Comparison of ENCODE assay signal across 22 cellular contexts in genomic region chr5:112974901-112975300, GRCh38. TPM values are rescaled to one million over a fixed set of nuclear protein-coding genes. Genes with fewer than 3 reads are reported as not detected.
DNase-seq lines count a peak whose midpoint lies in the region; ATAC-seq, FAIRE-seq and TF ChIP-seq lines count a peak whose summit lies in the region.
"Had no signal": no experiment of that assay in that cellular context is flagged by ENCODE, and none has a peak within 500 bp of the region (broad histone marks: within the 10 kb centered on the region; RNA-seq: fewer than 3 reads in every experiment).

No MANE protein-coding gene starts in this region.

- no peak for ATAC-seq in activated T-cell treated with anti-CD3 and anti-CD28 coated beads, Interleukin-2, amount 50 U/mL, for 72 hours (replicated peaks in 1 of 2)
- no peak for ATAC-seq in Panc1
- no peak for ATAC-seq in stimulated activated memory B cell treated with anti-CD40 and anti-IgM and Interleukin-4, amounts not matched to agents 10 μg/mL and 1 μg/mL and 100 μg/mL, for 72 hours
- no peak for ATAC-seq in GM19395 (IDR thresholded peaks at IDR 0.05; ENCODE audit: unreplicated experiment)

- H3K27me3 ChIP-seq in Panc1 (ENCODE audit: control insufficient read depth, insufficient read depth, low read length) (no peaks in the 10 kb centered on the region), endothelial cell of umbilical vein (ENCODE audit: control insufficient read depth in 2 of 2, insufficient read depth in 2 of 2, low read length in 2 of 2) (no peaks in the 10 kb centered on the region)
- H3K27me3 ChIP-seq: uterus had no signal

- TF ChIP-seq CTCF in Panc1 (IDR thresholded peaks at IDR 0.05) (no peak), endothelial cell of umbilical vein (IDR thresholded peaks at IDR 0.05; ENCODE audit: extremely low read depth in 1 of 2, insufficient read depth in 1 of 2, low read depth in 1 of 2, low read length in 2 of 2) (no peak)

- dilution Hi-C loops in endothelial cell of umbilical vein (cut with MboI; ENCODE audit: extremely low pct_ligation_motif_present, low sequenced_read_pairs) = no loop called here

- H4K20me1 ChIP-seq in endothelial cell of umbilical vein (replicated peaks; ENCODE audit: control insufficient read depth, extremely low read depth, insufficient read depth, low read length) = peaks cover 3% of the 10 kb centered on the region

- no peaks in the 10 kb centered on the region for H3K9me1 ChIP-seq in endothelial cell of umbilical vein (replicated peaks; ENCODE audit: control insufficient read depth, extremely low read depth, insufficient read depth, low read length)

- H3K36me3 ChIP-seq in Panc1 (ENCODE audit: control insufficient read depth, insufficient read depth, low read length) (no peaks in the 10 kb centered on the region; the same call in none of the 2 replicates), endothelial cell of umbilical vein (ENCODE audit: control insufficient read depth in 2 of 2, extremely low read depth in 1 of 2, insufficient read depth in 2 of 2, low read length in 2 of 2) (no peaks in the 10 kb centered on the region)
- H3K36me3 ChIP-seq: prostate gland, uterus had no signal

- H3K4me1 Mint-ChIP-seq in activated T-cell treated with anti-CD3 and anti-CD28 coated beads, Interleukin-2, amount 50 U/mL, for 72 hours (ENCODE audit: low read depth) = peaks cover 50% of the 10 kb centered on the region
- H3K4me1 Mint-ChIP-seq in stimulated activated memory B cell treated with anti-CD40 and anti-IgM and Interleukin-4, amounts not matched to agents 10 μg/mL and 1 μg/mL and 100 μg/mL, for 72 hours = peaks cover 37% of the 10 kb centered on the region

- H3K4me3 ChIP-seq in Panc1 (ENCODE audit: low read depth in 2 of 2, low read length in 2 of 2) (no peak overlapping the region), endothelial cell of umbilical vein (replicated peaks in 1 of 3; ENCODE audit: insufficient read depth in 1 of 3, low read depth in 1 of 3, low read length in 3 of 3) (no peak overlapping the region)
- H3K4me3 ChIP-seq: prostate gland, uterus had no signal

- no peaks in the 10 kb centered on the region for H3K27me3 Mint-ChIP-seq in activated T-cell treated with anti-CD3 and anti-CD28 coated beads, Interleukin-2, amount 50 U/mL, for 72 hours (ENCODE audit: low read depth)
- no peaks in the 10 kb centered on the region for H3K27me3 Mint-ChIP-seq in stimulated activated memory B cell treated with anti-CD40 and anti-IgM and Interleukin-4, amounts not matched to agents 10 μg/mL and 1 μg/mL and 100 μg/mL, for 72 hours
- H3K27me3 Mint-ChIP-seq: memory B cell had no signal

- H3K27ac Mint-ChIP-seq in activated T-cell treated with anti-CD3 and anti-CD28 coated beads, Interleukin-2, amount 50 U/mL, for 72 hours = peak overlapping the region; percentile 89
- H3K27ac Mint-ChIP-seq in stimulated activated memory B cell treated with anti-CD40 and anti-IgM and Interleukin-4, amounts not matched to agents 10 μg/mL and 1 μg/mL and 100 μg/mL, for 72 hours = peak overlapping the region; percentile 94

- TF ChIP-seq POLR2A in endothelial cell of umbilical vein (IDR thresholded peaks at IDR 0.05; ENCODE audit: low read depth, low read length) = no peak

- DNase-seq in activated T-cell treated with anti-CD3 and anti-CD28 coated beads, Interleukin-2, amount 50 U/mL, for 72 hours = no peak
- DNase-seq in activated T-cell treated with anti-CD3 and anti-CD28 coated beads, Interleukin-2, amount 50 U/mL, for 1 hour = no peak
- DNase-seq in Panc1 (ENCODE audit: low read depth, low spot score) (no peak), endothelial cell of umbilical vein (ENCODE audit: low read depth, low spot score) (no peak), middle frontal gyrus (ENCODE audit: extremely low spot score, low spot score) (no peak), MV-4-11 (lab: John Stamatoyannopoulos, UW) (no peak)
- DNase-seq: ACHN; activated CD4-positive, CD25-positive, alpha-beta regulatory T cell treated with anti-CD3 and anti-CD28 coated beads, Interleukin-2, amount 50 U/mL, for 72 hours; activated naive CD4-positive, alpha-beta T cell treated with anti-CD3 and anti-CD28 coated beads, Interleukin-2, amount 10 ng/mL, durations not matched to agents 7 days and 5 days; cortex of kidney; foreskin melanocyte; MM.1S; NCI-H146; NCI-H2171 treated with DMSO at 0.1 percent for 48 hours; NCI-H748 treated with DMSO at 0.1 percent for 48 hours; stimulated activated CD4-positive, alpha-beta T cell treated with anti-CD3 and anti-CD28 coated beads, Interleukin-4, amount 100 ng/mL, for 24 hours; uterus had no signal

- no peak overlapping the region for H3K4me2 ChIP-seq in endothelial cell of umbilical vein (ENCODE audit: insufficient read depth, low read length)

- peak overlapping the region; percentile 38 for H2AFZ ChIP-seq in endothelial cell of umbilical vein (ENCODE audit: low read depth, low read length)

- BruUV-seq in Panc1 (replicated peaks; lab: Mats Ljungman, UMichigan) (no TSS peak), endothelial cell of umbilical vein (replicated peaks; lab: Mats Ljungman, UMichigan) (no TSS peak)

- peaks cover 33% of the 10 kb centered on the region for H3K79me2 ChIP-seq in endothelial cell of umbilical vein (ENCODE audit: control insufficient read depth, insufficient read depth, low read length)

- no peak for FAIRE-seq in endothelial cell of umbilical vein (lab: Jason Lieb, UNC)

- no peaks in the 10 kb centered on the region for H3K9me3 ChIP-seq in Panc1 (ENCODE audit: control insufficient read depth, insufficient read depth, low read depth, low read length)
- no peaks in the 10 kb centered on the region for H3K9me3 ChIP-seq in endothelial cell of umbilical vein (replicated peaks; ENCODE audit: control insufficient read depth, insufficient read depth, low read length)
- H3K9me3 ChIP-seq: prostate gland, uterus had no signal

- H3K27ac ChIP-seq in Panc1 (ENCODE audit: low read length) (peak overlapping the region; percentile 98), endothelial cell of umbilical vein (ENCODE audit: insufficient read depth, low read depth, low read length) (no peak overlapping the region)
- H3K27ac ChIP-seq: prostate gland, uterus had no signal

- POLR2A ChIA-PET in Panc1 (lab: Charles Lee) (interaction anchor here (2.0 kb wide), 1 partner anchor 54 kb away, joined by 6 read pairs; the partner anchor contains the start of gene REEP5), endothelial cell of umbilical vein (lab: Charles Lee) (no interaction called here)

- peaks cover 6 to 14% of the 10 kb centered on the region in 2 donors for H3K36me3 Mint-ChIP-seq in activated T-cell treated with anti-CD3 and anti-CD28 coated beads, Interleukin-2, amount 50 U/mL, for 72 hours (ENCODE audit: insufficient read depth in 2 of 2)
- peaks cover 5% of the 10 kb centered on the region for H3K36me3 Mint-ChIP-seq in stimulated activated memory B cell treated with anti-CD40 and anti-IgM and Interleukin-4, amounts not matched to agents 10 μg/mL and 1 μg/mL and 100 μg/mL, for 72 hours
- H3K36me3 Mint-ChIP-seq: brain had no signal

- CTCF ChIA-PET in Panc1 (lab: Charles Lee) = no interaction called here
- CTCF ChIA-PET in endothelial cell of umbilical vein (lab: Charles Lee) = interaction anchor here (0.9 to 1.9 kb wide), 4 partner anchors 17 to 631 kb away, joined by 3 to 12 read pairs (median 3); no protein-coding TSS in a partner anchor

- no peak overlapping the region for H3K9ac ChIP-seq in endothelial cell of umbilical vein (replicated peaks; ENCODE audit: extremely low read depth, insufficient read depth, low read length)

- peak overlapping the region in 1 of 2 donors; percentile 97 for H3K4me3 Mint-ChIP-seq in activated T-cell treated with anti-CD3 and anti-CD28 coated beads, Interleukin-2, amount 50 U/mL, for 72 hours
- H3K4me3 Mint-ChIP-seq in stimulated activated memory B cell treated with anti-CD40 and anti-IgM and Interleukin-4, amounts not matched to agents 10 μg/mL and 1 μg/mL and 100 μg/mL, for 72 hours = no peak overlapping the region

- peaks cover 0 to 2% of the 10 kb centered on the region in 2 donors for H3K9me3 Mint-ChIP-seq in activated T-cell treated with anti-CD3 and anti-CD28 coated beads, Interleukin-2, amount 50 U/mL, for 72 hours
- no peaks in the 10 kb centered on the region for H3K9me3 Mint-ChIP-seq in stimulated activated memory B cell treated with anti-CD40 and anti-IgM and Interleukin-4, amounts not matched to agents 10 μg/mL and 1 μg/mL and 100 μg/mL, for 72 hours
- H3K9me3 Mint-ChIP-seq: activated naive CD4-positive, alpha-beta T cell treated with anti-CD3 and anti-CD28 coated beads, Interleukin-2, amount 10 ng/mL, durations not matched to agents 7 days and 5 days; memory B cell had no signal

- intact Hi-C loops in Panc1 (cut with micrococcal nuclease; ENCODE audit: unreplicated experiment) = no loop called here
- intact Hi-C loops in endothelial cell of umbilical vein (cut with micrococcal nuclease) = no loop called here

- in situ Hi-C loops in Panc1 (cut with HindIII; ENCODE audit: low pct_unique_long_range_greater_than_20kb, low sequenced_read_pairs) = no loop called here

- peaks cover 20% of the 10 kb centered on the region for H3K4me1 ChIP-seq in Panc1 (ENCODE audit: control insufficient read depth, insufficient read depth, low read length)
- peaks cover 21% of the 10 kb centered on the region for H3K4me1 ChIP-seq in endothelial cell of umbilical vein (ENCODE audit: control insufficient read depth, extremely low read depth, insufficient read depth, low read length)
- H3K4me1 ChIP-seq: prostate gland, uterus had no signal

RNA-seq across cellular contexts. Expression of gene DCP2, which starts 1.7 kb away (rescaled TPM):
- total RNA-seq in activated T-cell treated with anti-CD3 and anti-CD28 coated beads, Interleukin-2, amount 50 U/mL, for 72 hours = 100 to 1,000 TPM; 113 to 138 TPM
- total RNA-seq in Panc1 (2021; ENCODE audit: unreplicated experiment) (70.4 TPM), endothelial cell of umbilical vein (49.1 and 60.0 TPM in 2 replicates)
- polyA plus RNA-seq in Panc1 (2012; ENCODE audit: insufficient read length) = 7.5 TPM
- 8.7 and 11.3 TPM in 2 replicates for polyA plus RNA-seq in endothelial cell of umbilical vein
- polyA plus RNA-seq in endothelial cell of umbilical vein (2011; cell fraction: cytosol; rRNA removed) = 11.2 and 11.5 TPM in 2 replicates
- polyA plus RNA-seq in endothelial cell of umbilical vein (2011; cell fraction: nucleus; rRNA removed) = 12.6 and 18.4 TPM in 2 replicates
- polyA plus RNA-seq in endothelial cell of umbilical vein (2012) = 13.1 and 13.9 TPM in 2 replicates
- 50.8 and 70.1 TPM in 2 replicates for polyA minus RNA-seq in endothelial cell of umbilical vein
- 3.8 TPM for polyA minus RNA-seq in endothelial cell of umbilical vein (2011; cell fraction: cytosol; rRNA and poly(A)+ RNA removed)
- 41.0 and 52.6 TPM in 2 replicates for polyA minus RNA-seq in endothelial cell of umbilical vein (2011; cell fraction: nucleus; rRNA and poly(A)+ RNA removed)

RNA-seq across cellular contexts. Expression of gene REEP5, which starts 52.9 kb away (rescaled TPM):
- total RNA-seq in activated T-cell treated with anti-CD3 and anti-CD28 coated beads, Interleukin-2, amount 50 U/mL, for 72 hours = 10 to 100 TPM; 51.0 to 63.8 TPM
- total RNA-seq in Panc1 (2021; ENCODE audit: unreplicated experiment) (112 TPM), endothelial cell of umbilical vein (84.5 and 98.0 TPM in 2 replicates)
- polyA plus RNA-seq in Panc1 (2012; ENCODE audit: insufficient read length) = 219 TPM
- 163 and 185 TPM in 2 replicates for polyA plus RNA-seq in endothelial cell of umbilical vein
- polyA plus RNA-seq in endothelial cell of umbilical vein (2011; cell fraction: cytosol; rRNA removed) = 98.1 and 119 TPM in 2 replicates
- 38.4 and 47.6 TPM in 2 replicates for polyA plus RNA-seq in endothelial cell of umbilical vein (2011; cell fraction: nucleus; rRNA removed)
- polyA plus RNA-seq in endothelial cell of umbilical vein (2012) = 71.6 and 77.4 TPM in 2 replicates
- 452 and 453 TPM in 2 replicates for polyA minus RNA-seq in endothelial cell of umbilical vein
- polyA minus RNA-seq in endothelial cell of umbilical vein (2011; cell fraction: cytosol; rRNA and poly(A)+ RNA removed) = 79.0 TPM
- 42.1 and 49.0 TPM in 2 replicates for polyA minus RNA-seq in endothelial cell of umbilical vein (2011; cell fraction: nucleus; rRNA and poly(A)+ RNA removed)
